Comparison of ENCODE assay signal across 10 cellular contexts in the genomic region with DNA sequence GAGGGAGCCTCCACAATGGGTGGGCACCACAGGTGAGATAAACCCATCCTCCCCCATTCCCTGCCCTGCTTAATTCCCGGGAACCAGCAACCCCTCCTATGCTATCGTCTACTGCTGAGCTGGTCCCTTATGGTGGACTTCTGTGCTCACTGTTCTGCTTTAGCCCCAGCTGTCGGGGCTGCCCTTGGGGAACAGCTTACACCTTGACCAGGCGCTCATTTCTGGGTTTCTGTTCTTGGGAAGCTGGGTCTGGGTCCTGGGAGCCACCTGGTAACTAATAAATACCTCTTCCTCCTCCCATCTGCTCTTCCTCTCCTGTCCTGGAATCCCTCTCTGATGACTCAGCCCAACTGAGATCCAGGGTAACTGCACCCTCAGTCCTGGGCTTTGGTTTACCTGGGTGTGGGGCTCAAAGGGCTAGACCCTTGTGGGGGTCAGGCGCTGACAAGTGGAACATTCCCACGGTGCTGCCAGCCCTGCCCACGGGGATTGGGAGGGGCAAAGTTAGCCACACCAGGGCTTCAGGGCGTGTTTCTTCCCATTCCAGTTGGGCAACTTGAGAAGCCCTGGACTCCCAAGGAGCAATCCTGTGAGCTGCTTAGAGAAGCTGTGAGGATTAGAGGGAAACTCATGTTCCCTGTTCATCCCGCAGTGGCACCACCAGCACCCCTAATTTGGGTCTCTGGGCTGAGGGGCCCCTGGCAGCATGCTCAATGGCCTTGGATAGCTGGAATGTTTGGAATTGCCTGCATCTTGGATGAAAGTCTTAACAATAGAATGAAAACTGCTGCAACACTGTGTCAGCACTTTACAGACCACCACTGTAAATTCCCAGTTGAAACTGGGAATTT. TPM values are rescaled to one million over a fixed set of nuclear protein-coding genes. Genes with fewer than 3 reads are reported as not detected.
DNase-seq lines count a peak whose midpoint lies in the region; ATAC-seq, FAIRE-seq and TF ChIP-seq lines count a peak whose summit lies in the region.
"Had no signal": no experiment of that assay in that cellular context is flagged by ENCODE, and none has a peak within 500 bp of the region (broad histone marks: within the 10 kb centered on the region; RNA-seq: fewer than 3 reads in every experiment).

No MANE protein-coding gene starts in this region.

- H3K4me3 ChIP-seq in ACC112 (ENCODE audit: low read depth, low read length) (peak overlapping the region; percentile 87; the same call in 1 of the 2 replicates), GM12878 (peak overlapping the region; percentile 81), mesodermal cell (ENCODE audit: extremely low read depth, insufficient read depth, low read length, poor library complexity, severe bottlenecking) (peak overlapping the region; percentile 91)

- H3K4me2 ChIP-seq in GM12878 (ENCODE audit: control insufficient read depth, insufficient read depth): peak overlapping the region; percentile 79; the same call in 1 of the 2 replicates

- RAD21 ChIA-PET in GM12878 (lab: Charles Lee; ENCODE audit: unreplicated experiment): no interaction called here

- no peak for TF ChIP-seq RAD21 in GM12878 (IDR thresholded peaks at IDR 0.05; ENCODE audit: insufficient read depth, low read depth, low read length)

- BruUV-seq in GM12878 (replicated peaks; lab: Mats Ljungman, UMichigan): no TSS peak

- peaks cover 9% of the 10 kb centered on the region for H3K79me2 ChIP-seq in ACC112 (ENCODE audit: control insufficient read depth, insufficient read depth, low read length, unreplicated experiment)
- H3K79me2 ChIP-seq in GM12878 (ENCODE audit: control insufficient read depth, insufficient read depth, low read length): no peaks in the 10 kb centered on the region; the same call in none of the 2 replicates

- POLR2A ChIA-PET in GM12878 (lab: Charles Lee): interaction anchor here (0.9 to 1.0 kb wide), 2 partner anchors 9 kb away, joined by 3 read pairs; no protein-coding TSS in a partner anchor

- TF ChIP-seq CTCF in HFFc6 (IDR thresholded peaks at IDR 0.05) (no peak), GM12878 (IDR thresholded peaks at IDR 0.05 in 2 of 3, conservative IDR thresholded peaks at IDR 0.05 in 1 of 3; ENCODE audit: control insufficient read depth in 2 of 3, extremely low read depth in 1 of 3, insufficient read depth in 1 of 3, low read depth in 3 of 3, low read length in 3 of 3) (no peak)

- H3K27me3 Mint-ChIP-seq in HFFc6 (ENCODE audit: insufficient read depth): peaks cover 13% of the 10 kb centered on the region

- no peak overlapping the region for H3K9ac ChIP-seq in GM12878 (ENCODE audit: control insufficient read depth, insufficient read depth, low read length)

- no peak for DNase-seq in HFFc6
- DNase-seq in GM12878 (ENCODE audit: low read depth, low spot score): no peak
- DNase-seq in NCI-H748 treated with DMSO at 0.1 percent for 48 hours (lab: John Stamatoyannopoulos, UW): no peak
- no peak for DNase-seq in stimulated activated naive CD4-positive, alpha-beta T cell treated with Interleukin-2 at 50 U/mL for 16 hours (lab: John Stamatoyannopoulos, UW)
- no peak for DNase-seq in HUDEP-2 (lab: John Stamatoyannopoulos, UW; ENCODE audit: unreplicated experiment in 76 of 76)
- DNase-seq: NCI-H1417 had no signal

- no peaks in the 10 kb centered on the region for H4K20me1 ChIP-seq in GM12878 (ENCODE audit: control insufficient read depth, insufficient read depth)

- H3K4me1 ChIP-seq in ACC112 (ENCODE audit: control insufficient read depth, insufficient read depth, low read length, unreplicated experiment) (peaks cover 7% of the 10 kb centered on the region), GM12878 (ENCODE audit: control insufficient read depth, insufficient read depth, low read length) (peaks cover 3% of the 10 kb centered on the region; the same call in 1 of the 2 replicates), mesodermal cell (ENCODE audit: control insufficient read depth, insufficient read depth, low read length, poor library complexity, severe bottlenecking) (peaks cover 17% of the 10 kb centered on the region)

- in situ Hi-C loops in GM12878 (cut with MboI): no loop called here

- H3K27me3 ChIP-seq in ACC112 (ENCODE audit: insufficient read depth, low read length): no peaks in the 10 kb centered on the region
- no peaks in the 10 kb centered on the region; a peak in 3 of 4 replicates for H3K27me3 ChIP-seq in GM12878 (replicated peaks in 1 of 2; ENCODE audit: control insufficient read depth in 2 of 2, insufficient read depth in 2 of 2, low read length in 1 of 2)

- FAIRE-seq in GM12878 (lab: Jason Lieb, UNC): no peak

- H3K9me3 ChIP-seq in GM12878 (replicated peaks; ENCODE audit: control insufficient read depth, insufficient read depth, low read length) (no peaks in the 10 kb centered on the region), mesodermal cell (ENCODE audit: control insufficient read depth, low read length) (no peaks in the 10 kb centered on the region)

- no peak overlapping the region for H3K27ac Mint-ChIP-seq in HFFc6

- TF ChIP-seq POLR2A in GM12878 (IDR thresholded peaks at IDR 0.05; ENCODE audit: low read depth, low read length): no peak

- peak overlapping the region; percentile 92 for H3K4me3 Mint-ChIP-seq in HFFc6

- no peak overlapping the region for H2AFZ ChIP-seq in ACC112 (ENCODE audit: low read length, unreplicated experiment)
- no peak overlapping the region for H2AFZ ChIP-seq in GM12878 (ENCODE audit: control insufficient read depth, low read depth, low read length)

- H3K27ac ChIP-seq in ACC112 (ENCODE audit: low read depth, low read length) (no peak overlapping the region), GM12878 (ENCODE audit: control insufficient read depth, insufficient read depth) (no peak overlapping the region), mesodermal cell (ENCODE audit: low read depth, low read length, severe bottlenecking) (no peak overlapping the region)

- 40% methylated on average over 9 of the region's 9 CpGs for WGBS in GM12878 (ENCODE audit: insufficient coverage, insufficient replicate concordance, low lambda C conversion rate, missing lambda C conversion rate)
- WGBS in mesodermal cell (ENCODE audit: insufficient coverage in 2 of 2), 2 experiments: 54 to 81% methylated on average over 6 to 8 of the region's 9 CpGs

- TF ChIP-seq EP300 in GM12878 (IDR thresholded peaks at IDR 0.05; ENCODE audit: borderline replicate concordance in 1 of 2, control insufficient read depth in 1 of 2, low read depth in 2 of 2, low read length in 2 of 2): no peak

- CTCF ChIA-PET in GM12878 (lab: Yijun Ruan, JAX): interaction anchor here (1.3 kb wide), 1 partner anchor 27 kb away, joined by 3 read pairs; no protein-coding TSS in a partner anchor

- SMC1A ChIA-PET in GM12878 (lab: Charles Lee; ENCODE audit: uncharacterized antibody, unreplicated experiment): interaction anchor here (1.0 to 1.9 kb wide), 4 partner anchors 9 to 30 kb away, joined by 3 to 6 read pairs (median 4); no protein-coding TSS in a partner anchor

- H3K36me3 ChIP-seq in ACC112 (ENCODE audit: insufficient read depth, low read length): no peaks in the 10 kb centered on the region
- H3K36me3 ChIP-seq in GM12878 (ENCODE audit: control insufficient read depth in 2 of 2, insufficient read depth in 2 of 2, low read length in 1 of 2): no peaks in the 10 kb centered on the region
- no peaks in the 10 kb centered on the region for H3K36me3 ChIP-seq in mesodermal cell (ENCODE audit: control insufficient read depth, insufficient read depth, low read length)

- no peak for ATAC-seq in GM12878
- no peak for ATAC-seq in HG03565 (IDR thresholded peaks at IDR 0.05; ENCODE audit: unreplicated experiment)

- peaks cover 48% of the 10 kb centered on the region for H3K4me1 Mint-ChIP-seq in HFFc6 (ENCODE audit: low read depth)

- intact Hi-C loops in GM12878 (cut with micrococcal nuclease; ENCODE audit: unreplicated experiment): no loop called here

- no peaks in the 10 kb centered on the region for H3K9me3 Mint-ChIP-seq in HFFc6

- no peaks in the 10 kb centered on the region for H3K36me3 Mint-ChIP-seq in HFFc6 (ENCODE audit: low read depth)

RNA-seq across cellular contexts. Expression of a gene that starts 1.6 kb away (rescaled TPM):
- 1 to 10 TPM; 1.7 to 4.0 (median 1.8) TPM for total RNA-seq in HFFc6 (2021; fragmentation: NEBNext Ultra II Directional; extraction: Animal tissue kit (Norgen Biotek cat#: 25700))
- 1.6 TPM in 1 of 2 replicates, not detected in the other for total RNA-seq in GM12878 (2013; cell fraction: nucleolus; rRNA removed)
- not detected in 2 replicates for total RNA-seq in GM12878 (2014; rRNA removed)
- total RNA-seq in GM12878 (2014; rRNA removed; fragmentation: Illumina TruSeq; extraction: Trizol): not detected in 2 replicates
- 0.62 TPM in 1 of 2 replicates, not detected in the other for total RNA-seq in GM12878 (2021)
- 2.2 TPM for polyA plus RNA-seq in GM12878 (2011; ENCODE audit: low read depth)
- 0.40 and 0.72 TPM in 2 replicates for polyA plus RNA-seq in GM12878 (2011; rRNA removed)
- 1.8 and 2.5 TPM in 2 replicates for polyA plus RNA-seq in GM12878 (2011; cell fraction: cytosol; rRNA removed)
- 2.5 and 3.7 TPM in 2 replicates for polyA plus RNA-seq in GM12878 (2011; cell fraction: nucleus; rRNA removed)
- 2.5 and 4.7 TPM in 2 replicates for polyA plus RNA-seq in GM12878 (2012)
- not detected in 2 replicates for polyA plus RNA-seq in GM12878 (2014; fragmentation: Illumina TruSeq; extraction: Trizol)
- polyA plus RNA-seq in GM12878 (2014; fragmentation: Nextera tagmentation; extraction: Ambion mirVana): under 1 TPM in 1 of 2 experiments, not detected in 1; 0.16 TPM
- polyA plus RNA-seq in GM12878 (2014; rRNA removed): 0.44 and 0.83 TPM in 2 replicates
- polyA plus RNA-seq in GM12878 (2016; fragmentation: Nextera tagmentation; extraction: Ambion mirVana): under 1 TPM; 0.33 to 0.34 TPM
- 0.82 and 2.4 TPM in 2 replicates for polyA minus RNA-seq in GM12878 (2011; rRNA and poly(A)+ RNA removed)
- polyA minus RNA-seq in GM12878 (2011; cell fraction: cytosol; rRNA and poly(A)+ RNA removed): not detected in 2 replicates
- 2.9 and 5.6 TPM in 2 replicates for polyA minus RNA-seq in GM12878 (2011; cell fraction: nucleus; rRNA and poly(A)+ RNA removed)
- 15.1 TPM for polyA plus RNA-seq in mesodermal cell (2013, experiment 1 of 2)
- polyA plus RNA-seq in mesodermal cell (2013, experiment 2 of 2): 12.4 TPM
- total RNA-seq: mononuclear cell had no signal

RNA-seq across cellular contexts. Expression of a gene that starts 4.2 kb away (rescaled TPM):
- 10 to 100 TPM; 48.1 to 65.5 (median 53.5) TPM for total RNA-seq in HFFc6 (2021; fragmentation: NEBNext Ultra II Directional; extraction: Animal tissue kit (Norgen Biotek cat#: 25700))
- 307 and 313 TPM in 2 replicates for total RNA-seq in GM12878 (2013; cell fraction: nucleolus; rRNA removed)
- total RNA-seq in GM12878 (2014; rRNA removed): 8.4 and 11.2 TPM in 2 replicates
- total RNA-seq in GM12878 (2014; rRNA removed; fragmentation: Illumina TruSeq; extraction: Trizol): 8.2 and 10.4 TPM in 2 replicates
- total RNA-seq in GM12878 (2021): 9.5 and 12.7 TPM in 2 replicates
- 9.6 TPM for polyA plus RNA-seq in GM12878 (2011; ENCODE audit: low read depth)
- 26.6 and 29.9 TPM in 2 replicates for polyA plus RNA-seq in GM12878 (2011; rRNA removed)
- polyA plus RNA-seq in GM12878 (2011; cell fraction: cytosol; rRNA removed): 14.7 and 19.9 TPM in 2 replicates
- 40.3 and 50.7 TPM in 2 replicates for polyA plus RNA-seq in GM12878 (2011; cell fraction: nucleus; rRNA removed)
- 11.0 and 13.6 TPM in 2 replicates for polyA plus RNA-seq in GM12878 (2012)
- 6.6 and 10.1 TPM in 2 replicates for polyA plus RNA-seq in GM12878 (2014; fragmentation: Illumina TruSeq; extraction: Trizol)
- 1 to 10 TPM; 1.7 to 2.1 TPM for polyA plus RNA-seq in GM12878 (2014; fragmentation: Nextera tagmentation; extraction: Ambion mirVana)
- 4.9 and 6.9 TPM in 2 replicates for polyA plus RNA-seq in GM12878 (2014; rRNA removed)
- polyA plus RNA-seq in GM12878 (2016; fragmentation: Nextera tagmentation; extraction: Ambion mirVana): 10 to 100 TPM in 1 of 2 experiments, 1 to 10 TPM in 1; 8.0 to 11.3 TPM
- 76.3 and 95.0 TPM in 2 replicates for polyA minus RNA-seq in GM12878 (2011; rRNA and poly(A)+ RNA removed)
- 17.8 and 19.9 TPM in 2 replicates for polyA minus RNA-seq in GM12878 (2011; cell fraction: cytosol; rRNA and poly(A)+ RNA removed)
- polyA minus RNA-seq in GM12878 (2011; cell fraction: nucleus; rRNA and poly(A)+ RNA removed): 65.3 and 89.3 TPM in 2 replicates
- polyA plus RNA-seq in mesodermal cell (2013, experiment 1 of 2): 104 TPM
- 95.3 TPM for polyA plus RNA-seq in mesodermal cell (2013, experiment 2 of 2)
